ENCODE assay signal across 35 cellular contexts in genomic region chr18:26839609-26840008, GRCh38. TPM values are rescaled to one million over a fixed set of nuclear protein-coding genes. Genes with fewer than 3 reads are reported as not detected.
"Had no signal": no experiment of that assay in that cellular context is flagged by ENCODE, and none has a peak within 500 bp of the region (broad histone marks: within the 10 kb centered on the region; RNA-seq: fewer than 3 reads in every experiment).

No MANE protein-coding gene starts in this region.

- H3K27ac ChIP-seq: adrenal gland, ascending aorta, body of pancreas, brain microvascular endothelial cell, breast epithelium, cardiac muscle cell had no signal

- FAIRE-seq: astrocyte, bronchial epithelial cell had no signal

- H3K9me3 ChIP-seq: adrenal gland, ascending aorta, body of pancreas, breast epithelium had no signal

- DNase-seq: activated effector memory CD4-positive, alpha-beta T cell treated with anti-CD3 and anti-CD28 coated beads, Interleukin-2, amount 50 U/mL, for 16 hours; activated effector memory CD4-positive, alpha-beta T cell treated with Interleukin-2 at 50 U/mL for 16 hours; activated gamma-delta T cell; activated gamma-delta T cell treated with Interleukin-2 at 50 U/mL for 16 hours; activated naive CD4-positive, alpha-beta T cell; activated naive CD4-positive, alpha-beta T cell treated with anti-CD3 and anti-CD28 coated beads for 36 hours; activated naive CD4-positive, alpha-beta T cell treated with anti-CD3 and anti-CD28 coated beads, Interleukin-2, amount 10 ng/mL, durations not matched to agents 7 days and 5 days; activated naive CD4-positive, alpha-beta T cell treated with anti-CD3 and anti-CD28 coated beads, Interleukin-2, amount 50 U/mL, for 16 hours; activated naive CD4-positive, alpha-beta T cell treated with Interleukin-2 at 50 U/mL for 16 hours; activated naive CD8-positive, alpha-beta T cell treated with anti-CD3 and anti-CD28 coated beads for 36 hours; activated naive CD8-positive, alpha-beta T cell treated with anti-CD3 and anti-CD28 coated beads, Interleukin-2, amount 10 ng/mL, durations not matched to agents 7 days and 5 days; activated naive CD8-positive, alpha-beta T cell treated with anti-CD3 and anti-CD28 coated beads, Interleukin-2, amount 50 U/mL, for 24 hours; activated T-cell treated with anti-CD3 and anti-CD28 coated beads, Interleukin-2, amount 50 U/mL, for 24 hours; activated T-cell treated with anti-CD3 and anti-CD28 coated beads, Interleukin-2, amount 50 U/mL, for 4 hours; activated T-cell treated with anti-CD3 and anti-CD28 coated beads, Interleukin-2, amount 50 U/mL, for 48 hours; activated T-cell treated with anti-CD3 and anti-CD28 coated beads, Interleukin-2, amount 50 U/mL, for 72 hours; adrenal gland; amniotic stem cell; amygdala; aorta; body of pancreas; brain microvascular endothelial cell; caudate nucleus; central memory CD4-positive, alpha-beta T cell; cerebellar nuclear complex had no signal

- ATAC-seq: activated naive CD4-positive, alpha-beta T cell treated with anti-CD3 and anti-CD28 coated beads, Interleukin-2, amount 50 U/mL, for 72 hours; activated naive CD8-positive, alpha-beta T cell treated with anti-CD3 and anti-CD28 coated beads, Interleukin-2, amount 50 U/mL, for 24 hours; activated T-cell treated with anti-CD3 and anti-CD28 coated beads, Interleukin-2, amount 50 U/mL, for 4 hours; activated T-cell treated with anti-CD3 and anti-CD28 coated beads, Interleukin-2, amount 50 U/mL, for 72 hours; activated T-helper 17 cell treated with anti-CD3 and anti-CD28 coated beads, Interleukin-2, amount 50 U/mL, for 72 hours; body of pancreas had no signal

- H3K27me3 ChIP-seq: adrenal gland, ascending aorta, brain microvascular endothelial cell, breast epithelium, cardiac muscle cell had no signal

- H3K36me3 ChIP-seq: adrenal gland, ascending aorta, brain microvascular endothelial cell, breast epithelium, cardiac muscle cell had no signal

- H3K4me1 ChIP-seq: adrenal gland, ascending aorta, body of pancreas, breast epithelium had no signal

- H3K4me3 ChIP-seq: adrenal gland, ascending aorta, body of pancreas, breast epithelium, cardiac muscle cell had no signal

RNA-seq across cellular contexts. Expression of gene AQP4, which starts 25.9 kb away (rescaled TPM):
- total RNA-seq: activated naive CD4-positive, alpha-beta T cell treated with anti-CD3 and anti-CD28 coated beads for 36 hours; activated naive CD4-positive, alpha-beta T cell treated with anti-CD3 and anti-CD28 coated beads, Interleukin-2, amount 50 U/mL, for 72 hours; activated naive CD8-positive, alpha-beta T cell treated with anti-CD3 and anti-CD28 coated beads for 36 hours; activated naive CD8-positive, alpha-beta T cell treated with anti-CD3 and anti-CD28 coated beads, Interleukin-2, amount 10 ng/mL, durations not matched to agents 7 days and 5 days; activated T-cell treated with anti-CD3 and anti-CD28 coated beads, Interleukin-2, amount 50 U/mL, for 72 hours; activated T-helper 1 cell treated with anti-CD3 and anti-CD28 coated beads, Interleukin-12 subunit alpha, Interleukin-12 subunit beta, Interleukin-2, Interleukin-4 antibody, amounts not matched to agents 30 ng/mL and 10 ng/mL and 1 ng/mL, durations not matched to agents 14 hours and 24 hours and 36 hours; activated T-helper 17 cell treated with anti-CD3 and anti-CD28 coated beads, Interleukin-2, amount 50 U/mL, for 72 hours; activated T-helper 2 cell treated with anti-CD3 and anti-CD28 coated beads, Interferon-gamma antibody, Interleukin-2, Interleukin-4, amounts not matched to agents 10 μg/mL and 5 μg/mL and 100 μg/mL, durations not matched to agents 14 hours and 24 hours and 36 hours; ascending aorta; astrocyte; chondrocyte had no signal
